8 cellular contexts compared by ENCODE assay signal in genomic region chr14:79448922-79449321, GRCh38.
"Had no signal": no experiment of that assay in that cellular context is flagged by ENCODE, and none has a peak within 500 bp of the region (broad histone marks: within the 10 kb centered on the region; RNA-seq: fewer than 3 reads in every experiment).

No MANE protein-coding gene starts in this region.

- H3K4me1 ChIP-seq: HAP-1 had no signal

- H2AFZ ChIP-seq: GM23248, GM23338 had no signal

- H3K9ac ChIP-seq: GM23248 had no signal

- H3K27ac ChIP-seq: GM23248 had no signal

- DNase-seq: GM23248, GOT3, H7, H9, HCEC 1CT, HFFc6 had no signal

- H3K27ac Mint-ChIP-seq: GM23338, H9, HFFc6 had no signal

- H3K9me3 Mint-ChIP-seq: GM23338, H9 had no signal

- H3K36me3 ChIP-seq: HAP-1 had no signal

- H3K4me1 Mint-ChIP-seq: GM23338 had no signal

- H3K4me2 ChIP-seq: GM23338 had no signal

- H3K4me3 ChIP-seq: GM23248, GM23338, HAP-1 had no signal

- H3K9me3 ChIP-seq: HAP-1 had no signal

- H3K4me3 Mint-ChIP-seq: GM23338, H9, HFFc6 had no signal
